In genomic region chr1:91712393-91712792, GRCh38 we compare ENCODE assay signal across 14 cellular contexts.
DNase-seq lines count a peak whose midpoint lies in the region; ATAC-seq and TF ChIP-seq lines count a peak whose summit lies in the region.
"Had no signal": no experiment of that assay in that cellular context is flagged by ENCODE, and none has a peak within 500 bp of the region (broad histone marks: within the 10 kb centered on the region; RNA-seq: fewer than 3 reads in every experiment).

No MANE protein-coding gene starts in this region.

- no peaks in the 10 kb centered on the region for H3K79me2 ChIP-seq in OCI-LY3 (ENCODE audit: low read length)

- peak; percentile 40 for ATAC-seq in activated CD8-positive, alpha-beta memory T cell treated with anti-CD3 and anti-CD28 coated beads, Interleukin-2, amount 10 ng/mL, durations not matched to agents 7 days and 5 days
- no peak for ATAC-seq in GM19023 (IDR thresholded peaks at IDR 0.05; ENCODE audit: unreplicated experiment)
- no peak for ATAC-seq in HG02938 (IDR thresholded peaks at IDR 0.05; ENCODE audit: unreplicated experiment)

- H3K4me3 ChIP-seq in OCI-LY3 (ENCODE audit: low read length) (peak overlapping the region; percentile 65), subcutaneous abdominal adipose tissue (ENCODE audit: low read depth in 1 of 5, low read length in 5 of 5) (no peak overlapping the region)
- H3K4me3 ChIP-seq: cardiac muscle cell had no signal

- H3K27ac Mint-ChIP-seq in activated CD8-positive, alpha-beta memory T cell treated with anti-CD3 and anti-CD28 coated beads, Interleukin-2, amount 10 ng/mL, durations not matched to agents 7 days and 5 days = no peak overlapping the region
- H3K27ac Mint-ChIP-seq in immature natural killer cell = peak overlapping the region; percentile 92 to 99 (median 94)

- no peaks in the 10 kb centered on the region for H4K20me1 ChIP-seq in OCI-LY3 (ENCODE audit: insufficient read depth, low read length)

- no peaks in the 10 kb centered on the region for H3K27me3 ChIP-seq in OCI-LY3 (ENCODE audit: low read depth, low read length)
- H3K27me3 ChIP-seq in subcutaneous abdominal adipose tissue (ENCODE audit: control insufficient read depth in 5 of 5, insufficient read depth in 4 of 5, low read length in 5 of 5) = no peaks in the 10 kb centered on the region
- H3K27me3 ChIP-seq: cardiac muscle cell had no signal

- no peak for DNase-seq in activated CD8-positive, alpha-beta memory T cell treated with anti-CD3 and anti-CD28 coated beads, Interleukin-2, amount 10 ng/mL, durations not matched to agents 7 days and 5 days
- no peak for DNase-seq in activated CD8-positive, alpha-beta memory T cell treated with anti-CD3 and anti-CD28 coated beads, Interleukin-2, amount 50 U/mL, for 48 hours
- DNase-seq in immature natural killer cell = peak in 2 of 3 donors; percentile 20 to 24
- no peak for DNase-seq in iPS-NIHi7 (ENCODE audit: extremely low spot score)
- DNase-seq: ACHN; NCI-H2171 treated with DMSO at 0.1 percent for 48 hours; stimulated activated CD4-positive, alpha-beta T cell treated with anti-CD3 and anti-CD28 coated beads, Interleukin-2, amount 100 ng/mL, for 48 hours; T1000 had no signal

- H3K9ac ChIP-seq in OCI-LY3 (ENCODE audit: low read length) = peak overlapping the region; percentile 56; the same call in 1 of the 2 replicates
- H3K9ac ChIP-seq in subcutaneous abdominal adipose tissue (ENCODE audit: low read length in 5 of 5) = peak overlapping the region in 2 of 5 donors; percentile 57 to 61

- peak overlapping the region; percentile 74 for H3K27ac ChIP-seq in OCI-LY3 (ENCODE audit: low read length)
- H3K27ac ChIP-seq in subcutaneous abdominal adipose tissue (ENCODE audit: low read depth, low read length) = peak overlapping the region; percentile 90
- H3K27ac ChIP-seq: cardiac muscle cell had no signal

- H3K9me3 ChIP-seq in OCI-LY3 (ENCODE audit: insufficient read depth, low read length) (no peaks in the 10 kb centered on the region), subcutaneous abdominal adipose tissue (ENCODE audit: control insufficient read depth in 5 of 5, low read length in 5 of 5) (no peaks in the 10 kb centered on the region)

- H3K4me3 Mint-ChIP-seq in activated CD8-positive, alpha-beta memory T cell treated with anti-CD3 and anti-CD28 coated beads, Interleukin-2, amount 10 ng/mL, durations not matched to agents 7 days and 5 days = no peak overlapping the region
- peak overlapping the region; percentile 62 to 80 (median 72) for H3K4me3 Mint-ChIP-seq in immature natural killer cell
- H3K4me3 Mint-ChIP-seq: neural crest cell had no signal

- no peak overlapping the region for H2AFZ ChIP-seq in OCI-LY3 (ENCODE audit: low read depth, low read length)

- peaks cover 43% of the 10 kb centered on the region for H3K4me1 ChIP-seq in OCI-LY3 (ENCODE audit: low read length)
- H3K4me1 ChIP-seq in subcutaneous abdominal adipose tissue (ENCODE audit: control insufficient read depth in 5 of 5, insufficient read depth in 5 of 5, low read length in 5 of 5) = peaks cover 0 to 32% (median 19%) of the 10 kb centered on the region in 5 donors

- TF ChIP-seq CTCF in OCI-LY3 (IDR thresholded peaks at IDR 0.05; ENCODE audit: low read depth, low read length) = no peak

- H3K36me3 Mint-ChIP-seq in activated CD8-positive, alpha-beta memory T cell treated with anti-CD3 and anti-CD28 coated beads, Interleukin-2, amount 10 ng/mL, durations not matched to agents 7 days and 5 days = peaks cover 24% of the 10 kb centered on the region
- H3K36me3 Mint-ChIP-seq in immature natural killer cell = peaks cover 50 to 94% (median 82%) of the 10 kb centered on the region in 3 donors

- CTCF ChIA-PET in activated CD8-positive, alpha-beta memory T cell treated with anti-CD3 and anti-CD28 coated beads, Interleukin-2, amount 10 ng/mL, durations not matched to agents 7 days and 5 days (lab: Charles Lee) = interaction anchor here (1.5 kb wide), 2 partner anchors 39 to 173 kb away, joined by 3 read pairs; partner anchors contain the start of gene TGFBR3

- H3K4me1 Mint-ChIP-seq in activated CD8-positive, alpha-beta memory T cell treated with anti-CD3 and anti-CD28 coated beads, Interleukin-2, amount 10 ng/mL, durations not matched to agents 7 days and 5 days = peaks cover 34% of the 10 kb centered on the region
- H3K4me1 Mint-ChIP-seq in immature natural killer cell = peaks cover 91 to 97% of the 10 kb centered on the region in 2 donors

- no peaks in the 10 kb centered on the region for H3K27me3 Mint-ChIP-seq in activated CD8-positive, alpha-beta memory T cell treated with anti-CD3 and anti-CD28 coated beads, Interleukin-2, amount 10 ng/mL, durations not matched to agents 7 days and 5 days
- H3K27me3 Mint-ChIP-seq in immature natural killer cell (ENCODE audit: low read depth in 3 of 3) = peaks cover 2 to 60% (median 42%) of the 10 kb centered on the region in 3 donors

- H3K9me3 Mint-ChIP-seq in activated CD8-positive, alpha-beta memory T cell treated with anti-CD3 and anti-CD28 coated beads, Interleukin-2, amount 10 ng/mL, durations not matched to agents 7 days and 5 days (ENCODE audit: low read depth) = no peaks in the 10 kb centered on the region
- H3K9me3 Mint-ChIP-seq in immature natural killer cell = no peaks in the 10 kb centered on the region
- H3K9me3 Mint-ChIP-seq: neural crest cell had no signal

- H3K4me2 ChIP-seq in OCI-LY3 (ENCODE audit: low read length) = peak overlapping the region; percentile 89

- no peaks in the 10 kb centered on the region for H3K36me3 ChIP-seq in OCI-LY3 (replicated peaks; ENCODE audit: low read depth, low read length)
- peaks cover 57 to 83% (median 71%) of the 10 kb centered on the region in 5 donors for H3K36me3 ChIP-seq in subcutaneous abdominal adipose tissue (ENCODE audit: control insufficient read depth in 5 of 5, insufficient read depth in 5 of 5, low read length in 5 of 5)
- H3K36me3 ChIP-seq: cardiac muscle cell had no signal

Comparison
In these comparisons a context has a peak if more than half of its experiments do, and no peak if none do; other contexts are left out.
1. DNase-seq: peak in immature natural killer cell (2 of 3); none in activated CD8-positive, alpha-beta memory T cell treated with anti-CD3 and anti-CD28 coated beads, Interleukin-2, amount 10 ng/mL, durations not matched to agents 7 days and 5 days (single experiment), activated CD8-positive, alpha-beta memory T cell treated with anti-CD3 and anti-CD28 coated beads, Interleukin-2, amount 50 U/mL, for 48 hours (single experiment) and iPS-NIHi7 (single experiment).